ENCODE assay signal across 26 cellular contexts in genomic region chr10:96772239-96772638, GRCh38.
"Had no signal": no experiment of that assay in that cellular context is flagged by ENCODE, and none has a peak within 500 bp of the region (broad histone marks: within the 10 kb centered on the region; RNA-seq: fewer than 3 reads in every experiment).

No MANE protein-coding gene starts in this region.

- H3K4me1 Mint-ChIP-seq: activated CD4-positive, alpha-beta T cell treated with anti-CD3 and anti-CD28 coated beads, Interleukin-2, amount 10 ng/mL, durations not matched to agents 7 days and 5 days had no signal

- H3K4me2 ChIP-seq: KMS-11 had no signal

- H3K27ac Mint-ChIP-seq: activated CD4-positive, alpha-beta T cell treated with anti-CD3 and anti-CD28 coated beads, Interleukin-2, amount 10 ng/mL, durations not matched to agents 7 days and 5 days; activated CD8-positive, alpha-beta T cell treated with anti-CD3 and anti-CD28 coated beads, Interleukin-2, amount 10 ng/mL, durations not matched to agents 7 days and 5 days; activated naive CD4-positive, alpha-beta T cell treated with anti-CD3 and anti-CD28 coated beads for 36 hours; activated naive CD4-positive, alpha-beta T cell treated with anti-CD3 and anti-CD28 coated beads, Interleukin-2, amount 50 U/mL, for 72 hours; activated T-cell treated with anti-CD3 and anti-CD28 coated beads, Interleukin-2, amount 50 U/mL, for 24 hours had no signal

- H3K27me3 Mint-ChIP-seq: activated CD4-positive, alpha-beta T cell treated with anti-CD3 and anti-CD28 coated beads, Interleukin-2, amount 10 ng/mL, durations not matched to agents 7 days and 5 days had no signal

- H3K4me3 ChIP-seq: SK-N-MC had no signal

- H3K9ac ChIP-seq: KMS-11 had no signal

- DNase-seq: activated CD4-positive, alpha-beta T cell treated with anti-CD3 and anti-CD28 coated beads for 1 hour; activated CD4-positive, alpha-beta T cell treated with anti-CD3 and anti-CD28 coated beads, Interleukin-2, amount 10 ng/mL, durations not matched to agents 7 days and 5 days; activated CD4-positive, alpha-beta T cell treated with anti-CD3 and anti-CD28 coated beads, Interleukin-2, amount 50 U/mL, for 48 hours; activated CD4-positive, CD25-positive, alpha-beta regulatory T cell; activated CD8-positive, alpha-beta T cell treated with anti-CD3 and anti-CD28 coated beads, Interleukin-2, amount 10 ng/mL, durations not matched to agents 7 days and 5 days; activated gamma-delta T cell treated with Interleukin-2 at 50 U/mL for 16 hours; activated naive CD4-positive, alpha-beta T cell treated with anti-CD3 and anti-CD28 coated beads for 36 hours; activated T-cell treated with anti-CD3 and anti-CD28 coated beads, Interleukin-2, amount 50 U/mL, for 24 hours; amniotic stem cell; aorta; brain microvascular endothelial cell; central memory CD4-positive, alpha-beta T cell; NCI-H1048; NCI-H1436 treated with DMSO at 0.1 percent for 48 hours; NCI-H1694 treated with DMSO at 0.1 percent for 48 hours; NCI-H2029; NCI-H345; NCI-H510A; NCI-H526; NCI-H748 treated with DMSO at 0.1 percent for 48 hours; Right ventricle myocardium superior; T1000; WERI-Rb-1 had no signal

- H3K27me3 ChIP-seq: brain microvascular endothelial cell had no signal

- H3K36me3 ChIP-seq: brain microvascular endothelial cell, WERI-Rb-1 had no signal

- H3K4me3 Mint-ChIP-seq: activated CD4-positive, alpha-beta T cell treated with anti-CD3 and anti-CD28 coated beads, Interleukin-2, amount 10 ng/mL, durations not matched to agents 7 days and 5 days; activated CD8-positive, alpha-beta T cell treated with anti-CD3 and anti-CD28 coated beads, Interleukin-2, amount 10 ng/mL, durations not matched to agents 7 days and 5 days; activated naive CD4-positive, alpha-beta T cell treated with anti-CD3 and anti-CD28 coated beads for 36 hours; activated T-cell treated with anti-CD3 and anti-CD28 coated beads, Interleukin-2, amount 50 U/mL, for 24 hours had no signal

- H3K27ac ChIP-seq: brain microvascular endothelial cell, KMS-11, SK-N-MC, WERI-Rb-1 had no signal
